Comparison of ENCODE assay signal across 2 cellular contexts in the genomic region with DNA sequence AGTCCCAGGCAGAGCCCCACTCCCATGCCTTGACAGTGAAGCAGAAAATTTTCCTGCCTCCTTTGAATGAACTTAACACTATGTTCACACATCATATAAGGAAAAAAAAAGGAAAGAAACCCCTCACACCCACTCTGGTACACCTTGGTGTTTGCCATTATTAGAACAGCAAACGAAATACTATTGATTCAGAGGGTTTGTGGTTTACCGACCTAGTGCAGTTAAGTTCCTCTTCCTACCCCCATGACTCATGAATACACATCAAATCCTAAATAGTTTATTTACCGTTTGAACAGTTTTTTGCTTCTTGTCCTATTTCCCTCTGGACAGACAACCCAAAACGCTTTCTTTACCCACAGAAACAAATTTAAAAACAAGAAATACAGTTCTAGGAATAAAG.
TF ChIP-seq lines count a peak whose summit lies in the region.

No MANE protein-coding gene starts in this region.

TF ChIP-seq in HepG2, 621 proteins besides CTCF, POLR2A, EP300 and RAD21 (continued from another document):
- TF ChIP-seq, protein P1, sequence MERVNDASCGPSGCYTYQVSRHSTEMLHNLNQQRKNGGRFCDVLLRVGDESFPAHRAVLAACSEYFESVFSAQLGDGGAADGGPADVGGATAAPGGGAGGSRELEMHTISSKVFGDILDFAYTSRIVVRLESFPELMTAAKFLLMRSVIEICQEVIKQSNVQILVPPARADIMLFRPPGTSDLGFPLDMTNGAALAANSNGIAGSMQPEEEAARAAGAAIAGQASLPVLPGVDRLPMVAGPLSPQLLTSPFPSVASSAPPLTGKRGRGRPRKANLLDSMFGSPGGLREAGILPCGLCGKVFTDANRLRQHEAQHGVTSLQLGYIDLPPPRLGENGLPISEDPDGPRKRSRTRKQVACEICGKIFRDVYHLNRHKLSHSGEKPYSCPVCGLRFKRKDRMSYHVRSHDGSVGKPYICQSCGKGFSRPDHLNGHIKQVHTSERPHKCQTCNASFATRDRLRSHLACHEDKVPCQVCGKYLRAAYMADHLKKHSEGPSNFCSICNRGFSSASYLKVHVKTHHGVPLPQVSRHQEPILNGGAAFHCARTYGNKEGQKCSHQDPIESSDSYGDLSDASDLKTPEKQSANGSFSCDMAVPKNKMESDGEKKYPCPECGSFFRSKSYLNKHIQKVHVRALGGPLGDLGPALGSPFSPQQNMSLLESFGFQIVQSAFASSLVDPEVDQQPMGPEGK (CRISPR knock-in tag; IDR thresholded peaks at IDR 0.05), result no peak
- TF ChIP-seq FOSL2 (CRISPR knock-in tag; IDR thresholded peaks at IDR 0.05), result 0 out of 2 replicates have a peak, but pooled peaks have one; percentile 12
- no peak for TF ChIP-seq PAF1 (CRISPR knock-in tag; IDR thresholded peaks at IDR 0.05)
- TF ChIP-seq YEATS2 (CRISPR knock-in tag; IDR thresholded peaks at IDR 0.05; ENCODE audit: borderline replicate concordance), result no peak
- TF ChIP-seq FOXJ3 (CRISPR knock-in tag; IDR thresholded peaks at IDR 0.05; ENCODE audit: borderline replicate concordance), result no peak
- no peak for TF ChIP-seq CCAR2 (optimal IDR thresholded peaks at IDR 0.05; ENCODE audit: low read depth, low read length)
- no peak for TF ChIP-seq FOXA1 (IDR thresholded peaks at IDR 0.05)
- 0 out of 2 replicates have a peak, but pooled peaks have one; percentile 4 for TF ChIP-seq FOXA1 (CRISPR knock-in tag; IDR thresholded peaks at IDR 0.05)
- TF ChIP-seq TBX3 (IDR thresholded peaks at IDR 0.05; ENCODE audit: borderline replicate concordance), result peak; percentile 70; the same call in 1 of the 2 replicates
- TF ChIP-seq ZNF879 (CRISPR knock-in tag; IDR thresholded peaks at IDR 0.05), result no peak
- no peak for TF ChIP-seq STAG1 (CRISPR knock-in tag; IDR thresholded peaks at IDR 0.05)
- TF ChIP-seq, protein P2, sequence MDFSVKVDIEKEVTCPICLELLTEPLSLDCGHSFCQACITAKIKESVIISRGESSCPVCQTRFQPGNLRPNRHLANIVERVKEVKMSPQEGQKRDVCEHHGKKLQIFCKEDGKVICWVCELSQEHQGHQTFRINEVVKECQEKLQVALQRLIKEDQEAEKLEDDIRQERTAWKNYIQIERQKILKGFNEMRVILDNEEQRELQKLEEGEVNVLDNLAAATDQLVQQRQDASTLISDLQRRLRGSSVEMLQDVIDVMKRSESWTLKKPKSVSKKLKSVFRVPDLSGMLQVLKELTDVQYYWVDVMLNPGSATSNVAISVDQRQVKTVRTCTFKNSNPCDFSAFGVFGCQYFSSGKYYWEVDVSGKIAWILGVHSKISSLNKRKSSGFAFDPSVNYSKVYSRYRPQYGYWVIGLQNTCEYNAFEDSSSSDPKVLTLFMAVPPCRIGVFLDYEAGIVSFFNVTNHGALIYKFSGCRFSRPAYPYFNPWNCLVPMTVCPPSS (IDR thresholded peaks at IDR 0.05), result no peak
- peak; percentile 72; the same call in 1 of the 2 replicates for TF ChIP-seq HHEX (CRISPR knock-in tag; IDR thresholded peaks at IDR 0.05)
- no peak for TF ChIP-seq SOX6 (IDR thresholded peaks at IDR 0.05)
- TF ChIP-seq SOX6 (CRISPR knock-in tag; IDR thresholded peaks at IDR 0.05), result no peak
- TF ChIP-seq, protein P3, sequence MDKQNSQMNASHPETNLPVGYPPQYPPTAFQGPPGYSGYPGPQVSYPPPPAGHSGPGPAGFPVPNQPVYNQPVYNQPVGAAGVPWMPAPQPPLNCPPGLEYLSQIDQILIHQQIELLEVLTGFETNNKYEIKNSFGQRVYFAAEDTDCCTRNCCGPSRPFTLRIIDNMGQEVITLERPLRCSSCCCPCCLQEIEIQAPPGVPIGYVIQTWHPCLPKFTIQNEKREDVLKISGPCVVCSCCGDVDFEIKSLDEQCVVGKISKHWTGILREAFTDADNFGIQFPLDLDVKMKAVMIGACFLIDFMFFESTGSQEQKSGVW (CRISPR knock-in tag; IDR thresholded peaks at IDR 0.05; ENCODE audit: borderline replicate concordance), result no peak
TF ChIP-seq in HepG2: peak in this region for 4.

TF ChIP-seq in WTC11, 78 proteins besides CTCF, POLR2A, EP300 and RAD21 (continued from another document):
- TF ChIP-seq, protein P4, sequence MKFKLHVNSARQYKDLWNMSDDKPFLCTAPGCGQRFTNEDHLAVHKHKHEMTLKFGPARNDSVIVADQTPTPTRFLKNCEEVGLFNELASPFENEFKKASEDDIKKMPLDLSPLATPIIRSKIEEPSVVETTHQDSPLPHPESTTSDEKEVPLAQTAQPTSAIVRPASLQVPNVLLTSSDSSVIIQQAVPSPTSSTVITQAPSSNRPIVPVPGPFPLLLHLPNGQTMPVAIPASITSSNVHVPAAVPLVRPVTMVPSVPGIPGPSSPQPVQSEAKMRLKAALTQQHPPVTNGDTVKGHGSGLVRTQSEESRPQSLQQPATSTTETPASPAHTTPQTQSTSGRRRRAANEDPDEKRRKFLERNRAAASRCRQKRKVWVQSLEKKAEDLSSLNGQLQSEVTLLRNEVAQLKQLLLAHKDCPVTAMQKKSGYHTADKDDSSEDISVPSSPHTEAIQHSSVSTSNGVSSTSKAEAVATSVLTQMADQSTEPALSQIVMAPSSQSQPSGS (CRISPR knock-in tag; IDR thresholded peaks at IDR 0.05; ENCODE audit: borderline replicate concordance, low read depth), result no peak
- no peak for TF ChIP-seq ZNF396 (CRISPR knock-in tag; IDR thresholded peaks at IDR 0.05; ENCODE audit: borderline replicate concordance)
- TF ChIP-seq, protein P5, sequence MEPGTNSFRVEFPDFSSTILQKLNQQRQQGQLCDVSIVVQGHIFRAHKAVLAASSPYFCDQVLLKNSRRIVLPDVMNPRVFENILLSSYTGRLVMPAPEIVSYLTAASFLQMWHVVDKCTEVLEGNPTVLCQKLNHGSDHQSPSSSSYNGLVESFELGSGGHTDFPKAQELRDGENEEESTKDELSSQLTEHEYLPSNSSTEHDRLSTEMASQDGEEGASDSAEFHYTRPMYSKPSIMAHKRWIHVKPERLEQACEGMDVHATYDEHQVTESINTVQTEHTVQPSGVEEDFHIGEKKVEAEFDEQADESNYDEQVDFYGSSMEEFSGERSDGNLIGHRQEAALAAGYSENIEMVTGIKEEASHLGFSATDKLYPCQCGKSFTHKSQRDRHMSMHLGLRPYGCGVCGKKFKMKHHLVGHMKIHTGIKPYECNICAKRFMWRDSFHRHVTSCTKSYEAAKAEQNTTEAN (CRISPR knock-in tag; IDR thresholded peaks at IDR 0.05), result no peak
- TF ChIP-seq ZNF317 (CRISPR knock-in tag; IDR thresholded peaks at IDR 0.05; ENCODE audit: borderline replicate concordance, low read depth), result no peak
- TF ChIP-seq MYBL2 (CRISPR knock-in tag; IDR thresholded peaks at IDR 0.05), result no peak
- TF ChIP-seq, protein P6, sequence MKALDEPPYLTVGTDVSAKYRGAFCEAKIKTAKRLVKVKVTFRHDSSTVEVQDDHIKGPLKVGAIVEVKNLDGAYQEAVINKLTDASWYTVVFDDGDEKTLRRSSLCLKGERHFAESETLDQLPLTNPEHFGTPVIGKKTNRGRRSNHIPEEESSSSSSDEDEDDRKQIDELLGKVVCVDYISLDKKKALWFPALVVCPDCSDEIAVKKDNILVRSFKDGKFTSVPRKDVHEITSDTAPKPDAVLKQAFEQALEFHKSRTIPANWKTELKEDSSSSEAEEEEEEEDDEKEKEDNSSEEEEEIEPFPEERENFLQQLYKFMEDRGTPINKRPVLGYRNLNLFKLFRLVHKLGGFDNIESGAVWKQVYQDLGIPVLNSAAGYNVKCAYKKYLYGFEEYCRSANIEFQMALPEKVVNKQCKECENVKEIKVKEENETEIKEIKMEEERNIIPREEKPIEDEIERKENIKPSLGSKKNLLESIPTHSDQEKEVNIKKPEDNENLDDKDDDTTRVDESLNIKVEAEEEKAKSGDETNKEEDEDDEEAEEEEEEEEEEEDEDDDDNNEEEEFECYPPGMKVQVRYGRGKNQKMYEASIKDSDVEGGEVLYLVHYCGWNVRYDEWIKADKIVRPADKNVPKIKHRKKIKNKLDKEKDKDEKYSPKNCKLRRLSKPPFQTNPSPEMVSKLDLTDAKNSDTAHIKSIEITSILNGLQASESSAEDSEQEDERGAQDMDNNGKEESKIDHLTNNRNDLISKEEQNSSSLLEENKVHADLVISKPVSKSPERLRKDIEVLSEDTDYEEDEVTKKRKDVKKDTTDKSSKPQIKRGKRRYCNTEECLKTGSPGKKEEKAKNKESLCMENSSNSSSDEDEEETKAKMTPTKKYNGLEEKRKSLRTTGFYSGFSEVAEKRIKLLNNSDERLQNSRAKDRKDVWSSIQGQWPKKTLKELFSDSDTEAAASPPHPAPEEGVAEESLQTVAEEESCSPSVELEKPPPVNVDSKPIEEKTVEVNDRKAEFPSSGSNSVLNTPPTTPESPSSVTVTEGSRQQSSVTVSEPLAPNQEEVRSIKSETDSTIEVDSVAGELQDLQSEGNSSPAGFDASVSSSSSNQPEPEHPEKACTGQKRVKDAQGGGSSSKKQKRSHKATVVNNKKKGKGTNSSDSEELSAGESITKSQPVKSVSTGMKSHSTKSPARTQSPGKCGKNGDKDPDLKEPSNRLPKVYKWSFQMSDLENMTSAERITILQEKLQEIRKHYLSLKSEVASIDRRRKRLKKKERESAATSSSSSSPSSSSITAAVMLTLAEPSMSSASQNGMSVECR (CRISPR knock-in tag; IDR thresholded peaks at IDR 0.05; ENCODE audit: borderline replicate concordance), result no peak
- no peak for TF ChIP-seq RORB (CRISPR knock-in tag; IDR thresholded peaks at IDR 0.05)
- TF ChIP-seq, protein P7, sequence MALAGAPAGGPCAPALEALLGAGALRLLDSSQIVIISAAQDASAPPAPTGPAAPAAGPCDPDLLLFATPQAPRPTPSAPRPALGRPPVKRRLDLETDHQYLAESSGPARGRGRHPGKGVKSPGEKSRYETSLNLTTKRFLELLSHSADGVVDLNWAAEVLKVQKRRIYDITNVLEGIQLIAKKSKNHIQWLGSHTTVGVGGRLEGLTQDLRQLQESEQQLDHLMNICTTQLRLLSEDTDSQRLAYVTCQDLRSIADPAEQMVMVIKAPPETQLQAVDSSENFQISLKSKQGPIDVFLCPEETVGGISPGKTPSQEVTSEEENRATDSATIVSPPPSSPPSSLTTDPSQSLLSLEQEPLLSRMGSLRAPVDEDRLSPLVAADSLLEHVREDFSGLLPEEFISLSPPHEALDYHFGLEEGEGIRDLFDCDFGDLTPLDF (CRISPR knock-in tag; IDR thresholded peaks at IDR 0.05), result no peak
- TF ChIP-seq PRRX2 (CRISPR knock-in tag; IDR thresholded peaks at IDR 0.05), result no peak
- TF ChIP-seq GRHL2 (CRISPR knock-in tag; IDR thresholded peaks at IDR 0.05; ENCODE audit: insufficient replicate concordance, severe bottlenecking), result no peak
- TF ChIP-seq, protein P8, sequence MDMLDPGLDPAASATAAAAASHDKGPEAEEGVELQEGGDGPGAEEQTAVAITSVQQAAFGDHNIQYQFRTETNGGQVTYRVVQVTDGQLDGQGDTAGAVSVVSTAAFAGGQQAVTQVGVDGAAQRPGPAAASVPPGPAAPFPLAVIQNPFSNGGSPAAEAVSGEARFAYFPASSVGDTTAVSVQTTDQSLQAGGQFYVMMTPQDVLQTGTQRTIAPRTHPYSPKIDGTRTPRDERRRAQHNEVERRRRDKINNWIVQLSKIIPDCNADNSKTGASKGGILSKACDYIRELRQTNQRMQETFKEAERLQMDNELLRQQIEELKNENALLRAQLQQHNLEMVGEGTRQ (CRISPR knock-in tag; IDR thresholded peaks at IDR 0.05), result no peak
- no peak for TF ChIP-seq NR3C1 (CRISPR knock-in tag; conservative IDR thresholded peaks at IDR 0.05; ENCODE audit: low read depth)
- TF ChIP-seq, protein P9, sequence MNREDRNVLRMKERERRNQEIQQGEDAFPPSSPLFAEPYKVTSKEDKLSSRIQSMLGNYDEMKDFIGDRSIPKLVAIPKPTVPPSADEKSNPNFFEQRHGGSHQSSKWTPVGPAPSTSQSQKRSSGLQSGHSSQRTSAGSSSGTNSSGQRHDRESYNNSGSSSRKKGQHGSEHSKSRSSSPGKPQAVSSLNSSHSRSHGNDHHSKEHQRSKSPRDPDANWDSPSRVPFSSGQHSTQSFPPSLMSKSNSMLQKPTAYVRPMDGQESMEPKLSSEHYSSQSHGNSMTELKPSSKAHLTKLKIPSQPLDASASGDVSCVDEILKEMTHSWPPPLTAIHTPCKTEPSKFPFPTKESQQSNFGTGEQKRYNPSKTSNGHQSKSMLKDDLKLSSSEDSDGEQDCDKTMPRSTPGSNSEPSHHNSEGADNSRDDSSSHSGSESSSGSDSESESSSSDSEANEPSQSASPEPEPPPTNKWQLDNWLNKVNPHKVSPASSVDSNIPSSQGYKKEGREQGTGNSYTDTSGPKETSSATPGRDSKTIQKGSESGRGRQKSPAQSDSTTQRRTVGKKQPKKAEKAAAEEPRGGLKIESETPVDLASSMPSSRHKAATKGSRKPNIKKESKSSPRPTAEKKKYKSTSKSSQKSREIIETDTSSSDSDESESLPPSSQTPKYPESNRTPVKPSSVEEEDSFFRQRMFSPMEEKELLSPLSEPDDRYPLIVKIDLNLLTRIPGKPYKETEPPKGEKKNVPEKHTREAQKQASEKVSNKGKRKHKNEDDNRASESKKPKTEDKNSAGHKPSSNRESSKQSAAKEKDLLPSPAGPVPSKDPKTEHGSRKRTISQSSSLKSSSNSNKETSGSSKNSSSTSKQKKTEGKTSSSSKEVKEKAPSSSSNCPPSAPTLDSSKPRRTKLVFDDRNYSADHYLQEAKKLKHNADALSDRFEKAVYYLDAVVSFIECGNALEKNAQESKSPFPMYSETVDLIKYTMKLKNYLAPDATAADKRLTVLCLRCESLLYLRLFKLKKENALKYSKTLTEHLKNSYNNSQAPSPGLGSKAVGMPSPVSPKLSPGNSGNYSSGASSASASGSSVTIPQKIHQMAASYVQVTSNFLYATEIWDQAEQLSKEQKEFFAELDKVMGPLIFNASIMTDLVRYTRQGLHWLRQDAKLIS (CRISPR knock-in tag; IDR thresholded peaks at IDR 0.05; ENCODE audit: borderline replicate concordance), result no peak
- TF ChIP-seq FOXJ3 (CRISPR knock-in tag; IDR thresholded peaks at IDR 0.05; ENCODE audit: borderline replicate concordance), result no peak
- no peak for TF ChIP-seq ZNF423 (CRISPR knock-in tag; IDR thresholded peaks at IDR 0.05)
- no peak for TF ChIP-seq NR2C2 (CRISPR knock-in tag; IDR thresholded peaks at IDR 0.05)
- TF ChIP-seq, protein P10, sequence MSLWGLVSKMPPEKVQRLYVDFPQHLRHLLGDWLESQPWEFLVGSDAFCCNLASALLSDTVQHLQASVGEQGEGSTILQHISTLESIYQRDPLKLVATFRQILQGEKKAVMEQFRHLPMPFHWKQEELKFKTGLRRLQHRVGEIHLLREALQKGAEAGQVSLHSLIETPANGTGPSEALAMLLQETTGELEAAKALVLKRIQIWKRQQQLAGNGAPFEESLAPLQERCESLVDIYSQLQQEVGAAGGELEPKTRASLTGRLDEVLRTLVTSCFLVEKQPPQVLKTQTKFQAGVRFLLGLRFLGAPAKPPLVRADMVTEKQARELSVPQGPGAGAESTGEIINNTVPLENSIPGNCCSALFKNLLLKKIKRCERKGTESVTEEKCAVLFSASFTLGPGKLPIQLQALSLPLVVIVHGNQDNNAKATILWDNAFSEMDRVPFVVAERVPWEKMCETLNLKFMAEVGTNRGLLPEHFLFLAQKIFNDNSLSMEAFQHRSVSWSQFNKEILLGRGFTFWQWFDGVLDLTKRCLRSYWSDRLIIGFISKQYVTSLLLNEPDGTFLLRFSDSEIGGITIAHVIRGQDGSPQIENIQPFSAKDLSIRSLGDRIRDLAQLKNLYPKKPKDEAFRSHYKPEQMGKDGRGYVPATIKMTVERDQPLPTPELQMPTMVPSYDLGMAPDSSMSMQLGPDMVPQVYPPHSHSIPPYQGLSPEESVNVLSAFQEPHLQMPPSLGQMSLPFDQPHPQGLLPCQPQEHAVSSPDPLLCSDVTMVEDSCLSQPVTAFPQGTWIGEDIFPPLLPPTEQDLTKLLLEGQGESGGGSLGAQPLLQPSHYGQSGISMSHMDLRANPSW (CRISPR knock-in tag; conservative IDR thresholded peaks at IDR 0.05; ENCODE audit: low read depth), result no peak
